Comparison of ENCODE assay signal across 8 cellular contexts in genomic region chr10:96043157-96043894, GRCh38. TPM values are rescaled to one million over a fixed set of nuclear protein-coding genes. Genes with fewer than 3 reads are reported as not detected.
DNase-seq lines count a peak whose midpoint lies in the region; ATAC-seq and TF ChIP-seq lines count a peak whose summit lies in the region.

Gene CCNJ (plus strand): TSS chr10:96043583. CDS start chr10:96044394, 811 bp downstream.

- H3K4me1 Mint-ChIP-seq in activated CD8-positive, alpha-beta memory T cell treated with anti-CD3 and anti-CD28 coated beads, Interleukin-2, amount 10 ng/mL, durations not matched to agents 7 days and 5 days, result peaks cover 42% of the 10 kb centered on the region
- peaks cover 54% of the 10 kb centered on the region for H3K4me1 Mint-ChIP-seq in endothelial cell (ENCODE audit: unreplicated experiment)

- H3K9me3 Mint-ChIP-seq in activated CD8-positive, alpha-beta memory T cell treated with anti-CD3 and anti-CD28 coated beads, Interleukin-2, amount 10 ng/mL, durations not matched to agents 7 days and 5 days (ENCODE audit: low read depth), result no peaks in the 10 kb centered on the region
- H3K9me3 Mint-ChIP-seq in endothelial cell (ENCODE audit: unreplicated experiment), result no peaks in the 10 kb centered on the region

- peaks cover 24% of the 10 kb centered on the region for H3K36me3 ChIP-seq in mesodermal cell (ENCODE audit: control insufficient read depth, insufficient read depth, low read length)

- H3K27me3 Mint-ChIP-seq in activated CD8-positive, alpha-beta memory T cell treated with anti-CD3 and anti-CD28 coated beads, Interleukin-2, amount 10 ng/mL, durations not matched to agents 7 days and 5 days, result peaks cover 3% of the 10 kb centered on the region
- H3K27me3 Mint-ChIP-seq in endothelial cell (ENCODE audit: unreplicated experiment), result peaks cover 2% of the 10 kb centered on the region

- no peaks in the 10 kb centered on the region for H3K4me1 ChIP-seq in mesodermal cell (ENCODE audit: control insufficient read depth, insufficient read depth, low read length, poor library complexity, severe bottlenecking)

- DNase-seq in CMK (ENCODE audit: low read depth), result peak; percentile 52
- peak; percentile 72 for DNase-seq in NOMO-1 treated with DMSO at 0.1 percent for 48 hours (lab: John Stamatoyannopoulos, UW; ENCODE audit: unreplicated experiment)
- DNase-seq in activated CD8-positive, alpha-beta memory T cell treated with anti-CD3 and anti-CD28 coated beads, Interleukin-2, amount 10 ng/mL, durations not matched to agents 7 days and 5 days, result peak; percentile 87
- peak; percentile 92 for DNase-seq in endothelial cell (ENCODE audit: low spot score)
- DNase-seq in stimulated activated CD8-positive, alpha-beta memory T cell treated with anti-CD3 and anti-CD28 coated beads, Interleukin-15, amount 100 ng/mL, for 1 hour (ENCODE audit: low read depth), result peak; percentile 56

- no peaks in the 10 kb centered on the region for H3K9me3 ChIP-seq in mesodermal cell (ENCODE audit: control insufficient read depth, low read length)

- H3K27ac Mint-ChIP-seq in activated CD8-positive, alpha-beta memory T cell treated with anti-CD3 and anti-CD28 coated beads, Interleukin-2, amount 10 ng/mL, durations not matched to agents 7 days and 5 days, result peak within 1 kb of the TSS; percentile 81
- peak within 1 kb of the TSS; percentile 79 for H3K27ac Mint-ChIP-seq in endothelial cell (ENCODE audit: unreplicated experiment)

- WGBS in mesodermal cell (ENCODE audit: insufficient coverage in 2 of 2), 2 experiments, result 1 to 2% methylated on average over 66 to 71 of the region's 87 CpGs

- no peak for TF ChIP-seq CTCF in endothelial cell (IDR thresholded peaks at IDR 0.05; ENCODE audit: unreplicated experiment)

- peak within 1 kb of the TSS; percentile 89 for H3K4me3 Mint-ChIP-seq in activated CD8-positive, alpha-beta memory T cell treated with anti-CD3 and anti-CD28 coated beads, Interleukin-2, amount 10 ng/mL, durations not matched to agents 7 days and 5 days
- H3K4me3 Mint-ChIP-seq in endothelial cell (ENCODE audit: unreplicated experiment), result peak within 1 kb of the TSS; percentile 96

- H3K4me3 ChIP-seq in mesodermal cell (ENCODE audit: extremely low read depth, insufficient read depth, low read length, poor library complexity, severe bottlenecking), result peak within 1 kb of the TSS; percentile 65

- CTCF ChIA-PET in activated CD8-positive, alpha-beta memory T cell treated with anti-CD3 and anti-CD28 coated beads, Interleukin-2, amount 10 ng/mL, durations not matched to agents 7 days and 5 days (lab: Charles Lee), result interaction anchor here (1.0 kb wide), 3 partner anchors 17 to 332 kb away, joined by 3 read pairs; no protein-coding TSS in a partner anchor

- H3K36me3 Mint-ChIP-seq in activated CD8-positive, alpha-beta memory T cell treated with anti-CD3 and anti-CD28 coated beads, Interleukin-2, amount 10 ng/mL, durations not matched to agents 7 days and 5 days, result peaks cover 12% of the 10 kb centered on the region
- peaks cover 31% of the 10 kb centered on the region for H3K36me3 Mint-ChIP-seq in endothelial cell (ENCODE audit: low read depth, unreplicated experiment)

- peak within 1 kb of the TSS; percentile 81 for H3K27ac ChIP-seq in mesodermal cell (ENCODE audit: low read depth, low read length, severe bottlenecking)

- peak; percentile 87 for ATAC-seq in GM19452 (IDR thresholded peaks at IDR 0.05; ENCODE audit: unreplicated experiment)
- peak; percentile 83 for ATAC-seq in HG03571 (IDR thresholded peaks at IDR 0.05; ENCODE audit: unreplicated experiment)
- ATAC-seq in activated CD8-positive, alpha-beta memory T cell treated with anti-CD3 and anti-CD28 coated beads, Interleukin-2, amount 10 ng/mL, durations not matched to agents 7 days and 5 days, result peak; percentile 94

RNA-seq across cellular contexts. Expression of gene CCNJ, which starts in this region (rescaled TPM):
- 1 to 10 TPM; 4.8 to 7.6 TPM for total RNA-seq in activated CD8-positive, alpha-beta memory T cell treated with anti-CD3 and anti-CD28 coated beads, Interleukin-2, amount 10 ng/mL, durations not matched to agents 7 days and 5 days
- 67.1 TPM for total RNA-seq in endothelial cell (ENCODE audit: unreplicated experiment)
- polyA plus RNA-seq in mesodermal cell (2013, experiment 1 of 2), result 21.1 TPM
- 20.1 TPM for polyA plus RNA-seq in mesodermal cell (2013, experiment 2 of 2)

Comparison
In these comparisons a context has a peak if more than half of its experiments do, and no peak if none do; other contexts are left out.
1. Peak in every context shown above with its lines: DNase-seq, ATAC-seq, H3K4me3 ChIP-seq and H3K27ac ChIP-seq.